Comparison of ENCODE assay signal across 23 cellular contexts in the genomic region with DNA sequence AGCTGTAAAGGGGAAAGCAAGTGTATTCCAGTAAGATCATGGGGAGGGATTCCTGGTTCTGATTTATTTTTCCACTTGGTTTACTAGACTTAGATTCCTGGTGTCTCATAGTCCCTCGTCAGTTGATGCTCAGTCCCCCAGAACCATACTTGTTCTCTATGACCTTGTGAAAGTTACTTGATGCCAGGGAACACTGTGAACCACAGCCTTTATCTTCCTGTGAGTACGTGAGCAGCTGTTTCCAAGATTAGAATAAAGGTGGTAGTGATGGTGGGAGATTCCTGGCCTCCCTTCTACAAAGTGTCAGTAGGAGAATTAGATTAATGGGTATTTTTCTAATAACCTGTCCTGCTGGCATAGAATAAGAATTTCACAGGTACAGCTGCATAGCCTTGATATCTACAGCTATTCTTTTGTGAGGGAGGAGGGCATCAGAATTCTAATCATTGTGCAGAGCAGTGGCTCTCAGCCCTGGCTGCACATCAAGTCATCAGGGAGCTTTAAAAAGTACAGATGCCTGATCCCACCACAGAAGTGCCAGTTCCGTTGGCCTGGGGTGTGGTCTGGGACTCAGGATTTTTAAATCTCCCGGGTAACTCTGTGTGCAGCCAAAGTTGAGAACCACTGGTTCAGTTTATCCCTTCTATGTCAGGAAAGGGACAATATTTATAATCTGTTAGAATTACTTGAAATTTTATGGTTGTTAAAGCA.
"Had no signal": no experiment of that assay in that cellular context is flagged by ENCODE, and none has a peak within 500 bp of the region (broad histone marks: within the 10 kb centered on the region; RNA-seq: fewer than 3 reads in every experiment).

No MANE protein-coding gene starts in this region.

- H3K9me3 ChIP-seq: SJCRH30, SK-N-SH had no signal

- H3K27me3 ChIP-seq: brain microvascular endothelial cell, SJCRH30 had no signal

- H3K4me3 ChIP-seq: SJCRH30 had no signal

- H3K27ac ChIP-seq: brain microvascular endothelial cell, SJCRH30, VCaP had no signal

- H3K36me3 ChIP-seq: brain microvascular endothelial cell, SJCRH30 had no signal

- DNase-seq: activated CD4-positive, alpha-beta memory T cell treated with anti-CD3 and anti-CD28 coated beads for 36 hours; activated CD4-positive, alpha-beta T cell treated with anti-CD3 and anti-CD28 coated beads, Interleukin-2, amount 10 ng/mL, durations not matched to agents 7 days and 5 days; activated CD4-positive, CD25-positive, alpha-beta regulatory T cell; activated CD8-positive, alpha-beta memory T cell treated with anti-CD3 and anti-CD28 coated beads for 24 hours; activated naive CD4-positive, alpha-beta T cell treated with Interleukin-2 at 50 U/mL for 16 hours; activated naive CD8-positive, alpha-beta T cell treated with anti-CD3 and anti-CD28 coated beads, Interleukin-2, amount 50 U/mL, for 24 hours; activated T-cell treated with anti-CD3 and anti-CD28 coated beads, Interleukin-2, amount 50 U/mL, for 4 hours; amniotic stem cell; brain microvascular endothelial cell; KG1; NCI-H1092; NCI-H1417; NCI-H1930; NCI-H2171; NCI-H2227 treated with DMSO at 0.1 percent for 48 hours; NCI-H526; NCI-H774; SJCRH30; SK-N-SH; T-helper 1 cell had no signal

- H3K4me1 ChIP-seq: SJCRH30 had no signal

- ATAC-seq: activated naive CD4-positive, alpha-beta T cell treated with anti-CD3 and anti-CD28 coated beads, Interleukin-2, amount 50 U/mL, for 72 hours; activated naive CD8-positive, alpha-beta T cell treated with anti-CD3 and anti-CD28 coated beads, Interleukin-2, amount 50 U/mL, for 24 hours; activated T-cell treated with anti-CD3 and anti-CD28 coated beads, Interleukin-2, amount 50 U/mL, for 4 hours had no signal

- FAIRE-seq: astrocyte had no signal
